31 cellular contexts compared by ENCODE assay signal in genomic region chr16:46866286-46866685, GRCh38.
"Had no signal": no experiment of that assay in that cellular context is flagged by ENCODE, and none has a peak within 500 bp of the region (broad histone marks: within the 10 kb centered on the region; RNA-seq: fewer than 3 reads in every experiment).

No MANE protein-coding gene starts in this region.

- H3K4me1 Mint-ChIP-seq: mesothelial cell of epicardium, neural progenitor cell had no signal

- ATAC-seq: foreskin keratinocyte; gastroesophageal sphincter; heart right ventricle; left cardiac atrium; lower lobe of right lung; mucosa of descending colon; right cardiac atrium; stimulated activated memory B cell treated with anti-CD40 and anti-IgM and Interleukin-4, amounts not matched to agents 10 μg/mL and 1 μg/mL and 100 μg/mL, for 72 hours; stimulated activated naive CD8-positive, alpha-beta T cell treated with anti-CD3 and anti-CD28 coated beads, Interleukin-15, Interleukin-2, amounts not matched to agents 100 U/mL and 50 U/mL, for 24 hours had no signal

- H3K36me3 ChIP-seq: esophagus muscularis mucosa, gastroesophageal sphincter, heart right ventricle, left ventricle myocardium inferior, lower lobe of right lung, neural progenitor cell, prostate gland, spleen, tibial artery had no signal

- H3K9ac ChIP-seq: neural progenitor cell, parathyroid adenoma had no signal

- H3K4me3 ChIP-seq: coronary artery, esophagus muscularis mucosa, gastroesophageal sphincter, heart right ventricle, left ventricle myocardium inferior, lower lobe of right lung, mucosa of descending colon, neural progenitor cell, prostate gland, skin epidermis, spleen, testis, tibial artery had no signal

- H3K9me3 Mint-ChIP-seq: nephron, type B pancreatic cell had no signal

- H3K4me3 Mint-ChIP-seq: mesothelial cell of epicardium; naive B cell; nephron; neural progenitor cell; stimulated activated memory B cell treated with anti-CD40 and anti-IgM and Interleukin-4, amounts not matched to agents 10 μg/mL and 1 μg/mL and 100 μg/mL, for 72 hours; type B pancreatic cell had no signal

- H3K9me3 ChIP-seq: esophagus muscularis mucosa, gastroesophageal sphincter, heart right ventricle, left ventricle myocardium inferior, lower lobe of right lung, mucosa of descending colon, prostate gland, spleen, testis, tibial artery had no signal

- FAIRE-seq: endothelial cell of umbilical vein, islet of Langerhans had no signal

- H3K27ac ChIP-seq: coronary artery, esophagus muscularis mucosa, foreskin keratinocyte, gastroesophageal sphincter, heart right ventricle, left ventricle myocardium inferior, lower lobe of right lung, neural progenitor cell, parathyroid adenoma, prostate gland, skin epidermis, spleen, testis, tibial artery had no signal

- H3K4me1 ChIP-seq: esophagus muscularis mucosa, gastroesophageal sphincter, left ventricle myocardium inferior, lower lobe of right lung, neural progenitor cell, prostate gland, testis, tibial artery had no signal

- H3K27me3 ChIP-seq: esophagus muscularis mucosa, foreskin keratinocyte, gastroesophageal sphincter, neural progenitor cell, testis, tibial artery had no signal

- H3K27ac Mint-ChIP-seq: mesothelial cell of epicardium; naive B cell; nephron; neural progenitor cell; stimulated activated memory B cell treated with anti-CD40 and anti-IgM and Interleukin-4, amounts not matched to agents 10 μg/mL and 1 μg/mL and 100 μg/mL, for 72 hours; type B pancreatic cell had no signal

- H3K36me3 Mint-ChIP-seq: mesothelial cell of epicardium; naive B cell; neural progenitor cell; stimulated activated memory B cell treated with anti-CD40 and anti-IgM and Interleukin-4, amounts not matched to agents 10 μg/mL and 1 μg/mL and 100 μg/mL, for 72 hours; type B pancreatic cell had no signal

- DNase-seq: dermis blood vessel endothelial cell; effector memory CD4-positive, alpha-beta T cell; foreskin keratinocyte; heart right ventricle; hippocampal formation; left cardiac atrium; left ventricle myocardium inferior; lower lobe of right lung; mesenchymal stem cell; mucosa of descending colon; naive B cell; right cardiac atrium; stimulated activated CD4-positive, alpha-beta T cell treated with anti-CD3 and anti-CD28 coated beads, Interleukin-4, amount 100 ng/mL, for 4 hours; stimulated activated naive CD8-positive, alpha-beta T cell treated with anti-CD3 and anti-CD28 coated beads, Interleukin-15, Interleukin-2, amounts not matched to agents 100 U/mL and 50 U/mL, for 24 hours; substantia nigra; testis; tibial artery had no signal

- H3K4me2 ChIP-seq: neural progenitor cell had no signal

- H3K79me2 ChIP-seq: parathyroid adenoma had no signal

- H2AFZ ChIP-seq: neural progenitor cell, parathyroid adenoma had no signal

- H3K27me3 Mint-ChIP-seq: stimulated activated memory B cell treated with anti-CD40 and anti-IgM and Interleukin-4, amounts not matched to agents 10 μg/mL and 1 μg/mL and 100 μg/mL, for 72 hours; type B pancreatic cell had no signal
